Comparison of ENCODE assay signal across 9 cellular contexts in genomic region chr5:122129332-122129731, GRCh38. TPM values are rescaled to one million over a fixed set of nuclear protein-coding genes. Genes with fewer than 3 reads are reported as not detected.
DNase-seq lines count a peak whose midpoint lies in the region; ATAC-seq, FAIRE-seq and TF ChIP-seq lines count a peak whose summit lies in the region.
"Had no signal": no experiment of that assay in that cellular context is flagged by ENCODE, and none has a peak within 500 bp of the region (broad histone marks: within the 10 kb centered on the region; RNA-seq: fewer than 3 reads in every experiment).

TSS of gene ZNF474 (plus strand) at chr5:122129546. CDS start at chr5:122151991, 22,445 bp downstream.

- no peaks in the 10 kb centered on the region for H3K36me3 ChIP-seq in MG63
- H3K36me3 ChIP-seq in H1 (ENCODE audit: control insufficient read depth in 2 of 4, insufficient read depth in 4 of 4, low read length in 3 of 4), result no peaks in the 10 kb centered on the region
- no peaks in the 10 kb centered on the region for H3K36me3 ChIP-seq in muscle layer of colon (ENCODE audit: insufficient read depth, low read length)
- H3K36me3 ChIP-seq: neutrophil had no signal

- DNase-seq in Ammon's horn (ENCODE audit: low spot score) (peak; percentile 25), MG63 (peak; percentile 88), H1 (ENCODE audit: low read depth in 1 of 2, low spot score in 2 of 2) (peak in 1 of 2 experiments; percentile 39)
- no peak for DNase-seq in stimulated activated CD4-positive, alpha-beta T cell treated with anti-CD3 and anti-CD28 coated beads, Interleukin-2, amount 100 ng/mL, for 48 hours

- H2AK5ac ChIP-seq in H1 (ENCODE audit: low read depth, low read length), result no peak within 1 kb of the TSS

- no peak within 1 kb of the TSS for H3K18ac ChIP-seq in H1 (ENCODE audit: extremely low read depth, low read length)

- H3K9ac ChIP-seq in H1 (replicated peaks in 1 of 4; ENCODE audit: extremely low read depth in 1 of 4, low read depth in 3 of 4, low read length in 3 of 4), result no peak within 1 kb of the TSS
- no peak within 1 kb of the TSS for H3K9ac ChIP-seq in muscle layer of colon (ENCODE audit: low read length)

- H3K27me3 ChIP-seq in MG63 (no peaks in the 10 kb centered on the region), H1 (replicated peaks in 1 of 4; ENCODE audit: control insufficient read depth in 3 of 4, extremely low read depth in 1 of 4, insufficient read depth in 3 of 4, low read length in 3 of 4) (no peaks in the 10 kb centered on the region), muscle layer of colon (ENCODE audit: control insufficient read depth in 1 of 2, insufficient read depth in 2 of 2, low read length in 2 of 2) (no peaks in the 10 kb centered on the region)
- H3K27me3 ChIP-seq: neutrophil had no signal

- no peak within 1 kb of the TSS for H3K4ac ChIP-seq in H1 (replicated peaks; ENCODE audit: insufficient read length, low read depth, low read length)

- peak in 1 of 2 experiments; percentile 30; a peak in 1 of 3 replicates for TF ChIP-seq POLR2A in H1 (IDR thresholded peaks at IDR 0.05; ENCODE audit: control extremely low read depth in 1 of 2, low read depth in 2 of 2, low read length in 2 of 2)

- WGBS in H1 (ENCODE audit: extremely low coverage in 1 of 2, insufficient coverage in 1 of 2, insufficient read length in 1 of 2, insufficient replicate concordance in 2 of 2, low coverage in 1 of 2, low lambda C conversion rate in 2 of 2, missing lambda C conversion rate in 1 of 2), 2 experiments, result 35% methylated on average over 4 of the region's 4 CpGs; no CpG with 5 or more reads in 1 of the 2 experiments

- H3K14ac ChIP-seq in H1 (ENCODE audit: insufficient read length), result no peak within 1 kb of the TSS

- no peak within 1 kb of the TSS for H2BK120ac ChIP-seq in H1 (replicated peaks; ENCODE audit: low read depth, low read length)

- peak in 1 of 2 experiments; percentile 95; a peak in 2 of 3 replicates for TF ChIP-seq EP300 in H1 (IDR thresholded peaks at IDR 0.05; ENCODE audit: borderline replicate concordance in 1 of 2, low read depth in 2 of 2, low read length in 2 of 2)

- H3K23ac ChIP-seq in H1 (ENCODE audit: insufficient read length), result no peak within 1 kb of the TSS

- POLR2A ChIA-PET in H1 (lab: Charles Lee; ENCODE audit: partially characterized antibody), result interaction anchor here (1.1 kb wide), 1 partner anchor 41 kb away, joined by 3 read pairs; no protein-coding TSS in a partner anchor

- H2BK15ac ChIP-seq in H1 (ENCODE audit: low read length), result no peak within 1 kb of the TSS

- H3K56ac ChIP-seq in H1 (replicated peaks; ENCODE audit: insufficient read length, low read depth, low read length), result no peak within 1 kb of the TSS

- H3K4me2 ChIP-seq in H1 (ENCODE audit: insufficient read depth in 1 of 2, low read depth in 2 of 2, low read length in 2 of 2), result no peak within 1 kb of the TSS

- no peak within 1 kb of the TSS for H4K91ac ChIP-seq in H1 (replicated peaks; ENCODE audit: insufficient read length, low read length)

- H3K27ac ChIP-seq in H1 (ENCODE audit: low read depth, low read length) (peak within 1 kb of the TSS; percentile 29; the same call in 1 of the 2 replicates), muscle layer of colon (ENCODE audit: low read depth, low read length) (peak within 1 kb of the TSS; percentile 24)
- H3K27ac ChIP-seq: neutrophil had no signal

- no peak within 1 kb of the TSS for H2AFZ ChIP-seq in H1 (ENCODE audit: low read length)

- no peaks in the 10 kb centered on the region for H3K23me2 ChIP-seq in H1 (ENCODE audit: low read depth, low read length)

- H3K4me1 ChIP-seq in H1 (replicated peaks in 1 of 4; ENCODE audit: control insufficient read depth in 3 of 4, insufficient read depth in 4 of 4, low read length in 3 of 4) (no peaks in the 10 kb centered on the region), muscle layer of colon (ENCODE audit: insufficient read depth, low read length) (peaks cover 43% of the 10 kb centered on the region)

- H2BK5ac ChIP-seq in H1 (ENCODE audit: low read depth, low read length), result no peak within 1 kb of the TSS

- H3K4me3 ChIP-seq in MG63 (no peak within 1 kb of the TSS), H1 (ENCODE audit: extremely low read depth in 1 of 4, insufficient read depth in 2 of 4, low read depth in 3 of 4, low read length in 4 of 4) (no peak within 1 kb of the TSS), muscle layer of colon (ENCODE audit: low read depth in 1 of 2, low read length in 2 of 2) (peak within 1 kb of the TSS in 1 of 2 donors; percentile 36)

- H3K79me1 ChIP-seq in H1 (ENCODE audit: low read depth, low read length), result no peaks in the 10 kb centered on the region

- H4K5ac ChIP-seq in H1 (ENCODE audit: insufficient read length, low read depth, low read length), result no peak within 1 kb of the TSS

- no peak for ATAC-seq in HG03342 (IDR thresholded peaks at IDR 0.05; ENCODE audit: unreplicated experiment)
- ATAC-seq in HG03520 (IDR thresholded peaks at IDR 0.05; ENCODE audit: unreplicated experiment), result no peak
- no peak for ATAC-seq in HG02623 (IDR thresholded peaks at IDR 0.05; ENCODE audit: unreplicated experiment)

- peak; percentile 97 for FAIRE-seq in H1 (lab: Jason Lieb, UNC)

- no peak within 1 kb of the TSS for H4K8ac ChIP-seq in H1 (ENCODE audit: extremely low read depth, insufficient read depth, low read length)

- no peak within 1 kb of the TSS for H2BK20ac ChIP-seq in H1 (ENCODE audit: low read length)

- no peak for TF ChIP-seq CTCF in H1 (IDR thresholded peaks at IDR 0.05; ENCODE audit: control extremely low read depth in 1 of 3, insufficient read depth in 1 of 3, low read depth in 1 of 3, low read length in 3 of 3)

- CTCF ChIA-PET in H1 (lab: Charles Lee; ENCODE audit: partially characterized antibody), result interaction anchor here (0.6 to 0.8 kb wide), 3 partner anchors 26 to 842 kb away, joined by 3 read pairs; no protein-coding TSS in a partner anchor

- no peaks in the 10 kb centered on the region for H3K79me2 ChIP-seq in H1 (ENCODE audit: control insufficient read depth in 1 of 2, insufficient read depth in 2 of 2, low read length in 2 of 2)

- H3K9me3 ChIP-seq in MG63 (no peaks in the 10 kb centered on the region), H1 (ENCODE audit: insufficient read depth in 2 of 2, low read depth in 1 of 2, low read length in 1 of 2) (no peaks in the 10 kb centered on the region), muscle layer of colon (ENCODE audit: low read length) (no peaks in the 10 kb centered on the region)
- H3K9me3 ChIP-seq: neutrophil had no signal

- no peaks in the 10 kb centered on the region for H4K20me1 ChIP-seq in H1 (replicated peaks in 1 of 2; ENCODE audit: control insufficient read depth in 1 of 2, insufficient read depth in 2 of 2, low read length in 2 of 2)

- TF ChIP-seq RAD21 in H1 (IDR thresholded peaks at IDR 0.05 in 1 of 2, conservative IDR thresholded peaks at IDR 0.05 in 1 of 2; ENCODE audit: low read depth in 2 of 2, low read length in 2 of 2), result no peak

- no peak within 1 kb of the TSS for H2BK12ac ChIP-seq in H1 (ENCODE audit: low read depth, low read length)

TF ChIP-seq in H1, 55 proteins besides CTCF, POLR2A, EP300 and RAD21:
- TF ChIP-seq, protein P1, sequence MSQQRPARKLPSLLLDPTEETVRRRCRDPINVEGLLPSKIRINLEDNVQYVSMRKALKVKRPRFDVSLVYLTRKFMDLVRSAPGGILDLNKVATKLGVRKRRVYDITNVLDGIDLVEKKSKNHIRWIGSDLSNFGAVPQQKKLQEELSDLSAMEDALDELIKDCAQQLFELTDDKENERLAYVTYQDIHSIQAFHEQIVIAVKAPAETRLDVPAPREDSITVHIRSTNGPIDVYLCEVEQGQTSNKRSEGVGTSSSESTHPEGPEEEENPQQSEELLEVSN (IDR thresholded peaks at IDR 0.05), result no peak
- peak; percentile 33; the same call in 1 of the 2 replicates for TF ChIP-seq RBBP5 (IDR thresholded peaks at IDR 0.05; ENCODE audit: borderline replicate concordance, low read depth, low read length)
- no peak for TF ChIP-seq TCF12 (IDR thresholded peaks at IDR 0.05; ENCODE audit: low read depth, low read length)
- no peak for TF ChIP-seq PHF8 (conservative IDR thresholded peaks at IDR 0.05; ENCODE audit: low read depth, low read length)
- no peak for TF ChIP-seq ASH2L (IDR thresholded peaks at IDR 0.05; ENCODE audit: low read length)
- peak; percentile 12; the same call in 1 of the 2 replicates for TF ChIP-seq MAFK (IDR thresholded peaks at IDR 0.05; ENCODE audit: low read depth, low read length)
- TF ChIP-seq TBP (IDR thresholded peaks at IDR 0.05; ENCODE audit: low read depth, low read length), result 0 out of 2 replicates have a peak, but pooled peaks have one; percentile 29
- TF ChIP-seq HDAC2 (IDR thresholded peaks at IDR 0.05; ENCODE audit: borderline replicate concordance in 1 of 2, low read depth in 2 of 2, low read length in 2 of 2), result 0 out of 4 replicates have a peak, but pooled peaks of 1 of the 2 experiments have one; percentile 35
- peak; percentile 61 to 65; a peak in 1 of 4 replicates for TF ChIP-seq SIN3A (conservative IDR thresholded peaks at IDR 0.05 in 1 of 2, IDR thresholded peaks at IDR 0.05 in 1 of 2; ENCODE audit: low read depth in 1 of 2, low read length in 2 of 2)
- 0 out of 2 replicates have a peak, but pooled peaks have one; percentile 38 for TF ChIP-seq RXRA (IDR thresholded peaks at IDR 0.05; ENCODE audit: insufficient read depth, low read depth, low read length)
- peak; percentile 77 for TF ChIP-seq SP1 (IDR thresholded peaks at IDR 0.05; ENCODE audit: low read depth, low read length)
- peak; percentile 61; the same call in 1 of the 2 replicates for TF ChIP-seq CHD2 (IDR thresholded peaks at IDR 0.05; ENCODE audit: low read length)
- peak; percentile 92 for TF ChIP-seq TEAD4 (IDR thresholded peaks at IDR 0.05; ENCODE audit: low read depth, low read length)

RNA-seq across cellular contexts. Expression of gene ZNF474, which starts in this region (rescaled TPM):
- total RNA-seq in MG63 (2014; rRNA removed; shearing (Covaris generic); ENCODE audit: low replicate concordance), result 0.10 and 0.20 TPM in 2 replicates
- total RNA-seq in H1 (2021; fragmentation: NEBNext Ultra II Directional; extraction: Animal tissue kit (Norgen Biotek cat#: 25700)), result not detected in 2 replicates
- not detected in 2 replicates for polyA plus RNA-seq in H1 (2011; rRNA removed)
- 0.04 TPM for polyA plus RNA-seq in H1 (2011; cell fraction: cytosol; rRNA removed)
- polyA plus RNA-seq in H1 (2011; cell fraction: nucleus; rRNA removed), result 0.07 TPM
- polyA plus RNA-seq in H1 (2012, experiment 1 of 2), result 0.09 TPM in 1 of 4 replicates, not detected in the others
- not detected for polyA plus RNA-seq in H1 (2012, experiment 2 of 2)
- 0.04 TPM for polyA plus RNA-seq in H1 (2013, experiment 1 of 2)
- 0.06 TPM for polyA plus RNA-seq in H1 (2013, experiment 2 of 2)
- polyA minus RNA-seq in H1 (2011; rRNA and poly(A)+ RNA removed), result 0.09 TPM in 1 of 2 replicates, not detected in the other
- polyA minus RNA-seq in H1 (2011; cell fraction: cytosol; rRNA and poly(A)+ RNA removed), result not detected
- polyA minus RNA-seq in H1 (2011; cell fraction: nucleus; rRNA and poly(A)+ RNA removed), result 0.40 TPM

Comparison
In these comparisons a context has a peak if more than half of its experiments do, and no peak if none do; other contexts are left out.
1. Peak in DNase-seq in MG63; RNA of the gene not detected or under 1 TPM.